18 cellular contexts compared by ENCODE assay signal in genomic region chr18:13400636-13401315, GRCh38.
"Had no signal": no experiment of that assay in that cellular context is flagged by ENCODE, and none has a peak within 500 bp of the region (broad histone marks: within the 10 kb centered on the region; RNA-seq: fewer than 3 reads in every experiment).

No MANE protein-coding gene starts in this region.

- H3K36me3 Mint-ChIP-seq: activated CD4-positive, alpha-beta memory T cell treated with anti-CD3 and anti-CD28 coated beads for 36 hours; memory B cell; stimulated activated memory B cell treated with anti-CD40 and anti-IgM and Interleukin-4, amounts not matched to agents 10 μg/mL and 1 μg/mL and 100 μg/mL, for 72 hours had no signal

- H3K27ac ChIP-seq: body of pancreas, cardiac muscle cell, epithelial cell of prostate, gastroesophageal sphincter, thoracic aorta, upper lobe of right lung had no signal

- H3K4me3 ChIP-seq: body of pancreas, cardiac muscle cell, gastroesophageal sphincter, smooth muscle cell, thoracic aorta, upper lobe of right lung had no signal

- H3K9me3 ChIP-seq: body of pancreas, gastroesophageal sphincter, thoracic aorta, upper lobe of right lung had no signal

- H3K36me3 ChIP-seq: cardiac muscle cell, upper lobe of right lung had no signal

- H3K27ac Mint-ChIP-seq: activated CD4-positive, alpha-beta memory T cell treated with anti-CD3 and anti-CD28 coated beads for 36 hours; memory B cell; nephron; stimulated activated memory B cell treated with anti-CD40 and anti-IgM and Interleukin-4, amounts not matched to agents 10 μg/mL and 1 μg/mL and 100 μg/mL, for 72 hours had no signal

- H3K27me3 Mint-ChIP-seq: activated CD4-positive, alpha-beta memory T cell treated with anti-CD3 and anti-CD28 coated beads for 36 hours had no signal

- DNase-seq: activated CD4-positive, alpha-beta memory T cell treated with anti-CD3 and anti-CD28 coated beads for 36 hours; activated CD4-positive, alpha-beta T cell treated with anti-CD3 and anti-CD28 coated beads for 48 hours; activated naive CD4-positive, alpha-beta T cell treated with Interleukin-2 at 50 U/mL for 16 hours; activated T-cell treated with anti-CD3 and anti-CD28 coated beads, Interleukin-2, amount 50 U/mL, for 4 hours; anterior cingulate cortex; body of pancreas; left colon; stimulated activated CD4-positive, alpha-beta T cell treated with anti-CD3 and anti-CD28 coated beads, Interleukin-15, amount 100 ng/mL, for 24 hours; upper lobe of right lung had no signal

- H3K9me3 Mint-ChIP-seq: activated CD4-positive, alpha-beta memory T cell treated with anti-CD3 and anti-CD28 coated beads for 36 hours; activated T-cell treated with anti-CD3 and anti-CD28 coated beads, Interleukin-2, amount 50 U/mL, for 4 hours; memory B cell; nephron; stimulated activated memory B cell treated with anti-CD40 and anti-IgM and Interleukin-4, amounts not matched to agents 10 μg/mL and 1 μg/mL and 100 μg/mL, for 72 hours had no signal

- H3K27me3 ChIP-seq: body of pancreas, cardiac muscle cell, gastroesophageal sphincter, upper lobe of right lung had no signal

- H3K4me3 Mint-ChIP-seq: activated CD4-positive, alpha-beta memory T cell treated with anti-CD3 and anti-CD28 coated beads for 36 hours; activated T-cell treated with anti-CD3 and anti-CD28 coated beads, Interleukin-2, amount 50 U/mL, for 4 hours; memory B cell; nephron; stimulated activated memory B cell treated with anti-CD40 and anti-IgM and Interleukin-4, amounts not matched to agents 10 μg/mL and 1 μg/mL and 100 μg/mL, for 72 hours had no signal

- H3K4me1 ChIP-seq: body of pancreas, gastroesophageal sphincter, upper lobe of right lung had no signal

- H3K4me1 Mint-ChIP-seq: memory B cell; stimulated activated memory B cell treated with anti-CD40 and anti-IgM and Interleukin-4, amounts not matched to agents 10 μg/mL and 1 μg/mL and 100 μg/mL, for 72 hours had no signal

- H3K4me2 ChIP-seq: smooth muscle cell had no signal

- ATAC-seq: body of pancreas; gastroesophageal sphincter; left colon; sciatic nerve; stimulated activated memory B cell treated with anti-CD40 and anti-IgM and Interleukin-4, amounts not matched to agents 10 μg/mL and 1 μg/mL and 100 μg/mL, for 72 hours; upper lobe of right lung had no signal
